Comparison of ENCODE assay signal across 9 cellular contexts in genomic region chr1:243471754-243472725, GRCh38.
A peak's percentile ranks its signal among the peaks of the same experiment; 100 is the strongest.
DNase-seq lines count a peak whose midpoint lies in the region; ATAC-seq, FAIRE-seq and TF ChIP-seq lines count a peak whose summit lies in the region.
"Had no signal": no experiment of that assay in that cellular context is flagged by ENCODE, and none has a peak within 500 bp of the region (broad histone marks: within the 10 kb centered on the region; RNA-seq: fewer than 3 reads in every experiment).

No MANE protein-coding gene starts in this region.

- no peak overlapping the region for H3K4me3 ChIP-seq in H1 (ENCODE audit: extremely low read depth in 1 of 4, insufficient read depth in 2 of 4, low read depth in 3 of 4, low read length in 4 of 4)
- H3K4me3 ChIP-seq: SJSA1 had no signal

- no peaks in the 10 kb centered on the region for H3K79me1 ChIP-seq in H1 (ENCODE audit: low read depth, low read length)

- no peak overlapping the region for H2BK15ac ChIP-seq in H1 (ENCODE audit: low read length)

- CTCF ChIA-PET in H1 (lab: Charles Lee; ENCODE audit: partially characterized antibody): interaction anchor here (0.9 kb wide), 1 partner anchor 50 kb away, joined by 3 read pairs; no protein-coding TSS in a partner anchor

- no peaks in the 10 kb centered on the region for H3K36me3 ChIP-seq in H1 (ENCODE audit: control insufficient read depth in 2 of 4, insufficient read depth in 4 of 4, low read length in 3 of 4)
- H3K36me3 ChIP-seq: SJSA1 had no signal

- H2BK20ac ChIP-seq in H1 (ENCODE audit: low read length): no peak overlapping the region

- H2BK12ac ChIP-seq in H1 (ENCODE audit: low read depth, low read length): peak overlapping the region; percentile 1

- no peak overlapping the region for H4K5ac ChIP-seq in H1 (ENCODE audit: insufficient read length, low read depth, low read length)

- 0 out of 4 replicates have a peak overlapping the region, but pooled peaks of 1 of the 2 experiments have one; percentile 13 for H3K4me2 ChIP-seq in H1 (ENCODE audit: insufficient read depth in 1 of 2, low read depth in 2 of 2, low read length in 2 of 2)

- no peak overlapping the region for H3K18ac ChIP-seq in H1 (ENCODE audit: extremely low read depth, low read length)

- H2BK120ac ChIP-seq in H1 (replicated peaks; ENCODE audit: low read depth, low read length): peak overlapping the region; percentile 59

- TF ChIP-seq POLR2A in H1 (IDR thresholded peaks at IDR 0.05; ENCODE audit: control extremely low read depth in 1 of 2, low read depth in 2 of 2, low read length in 2 of 2): no peak

- no peak for TF ChIP-seq RAD21 in H1 (IDR thresholded peaks at IDR 0.05 in 1 of 2, conservative IDR thresholded peaks at IDR 0.05 in 1 of 2; ENCODE audit: low read depth in 2 of 2, low read length in 2 of 2)

- POLR2A ChIA-PET in H1 (lab: Charles Lee; ENCODE audit: partially characterized antibody): no interaction called here

- no peaks in the 10 kb centered on the region for H3K9me3 ChIP-seq in H1 (ENCODE audit: insufficient read depth in 2 of 2, low read depth in 1 of 2, low read length in 1 of 2)
- H3K9me3 ChIP-seq: SJSA1 had no signal

- H3K79me2 ChIP-seq in H1 (ENCODE audit: control insufficient read depth in 1 of 2, insufficient read depth in 2 of 2, low read length in 2 of 2): no peaks in the 10 kb centered on the region

- FAIRE-seq in H1 (lab: Jason Lieb, UNC): no peak

- no peak overlapping the region for H4K91ac ChIP-seq in H1 (replicated peaks; ENCODE audit: insufficient read length, low read length)

- TF ChIP-seq EP300 in H1 (IDR thresholded peaks at IDR 0.05; ENCODE audit: borderline replicate concordance in 1 of 2, low read depth in 2 of 2, low read length in 2 of 2): no peak

- no peaks in the 10 kb centered on the region; a peak in 1 of 7 replicates for H3K27me3 ChIP-seq in H1 (replicated peaks in 1 of 4; ENCODE audit: control insufficient read depth in 3 of 4, extremely low read depth in 1 of 4, insufficient read depth in 3 of 4, low read length in 3 of 4)
- H3K27me3 ChIP-seq: SJSA1 had no signal

- H2AFZ ChIP-seq in H1 (ENCODE audit: low read length): no peak overlapping the region

- H3K4me1 ChIP-seq in H1 (replicated peaks in 1 of 4; ENCODE audit: control insufficient read depth in 3 of 4, insufficient read depth in 4 of 4, low read length in 3 of 4): peaks cover 17 to 44% (median 29%) of the 10 kb centered on the region in 4 experiments

- DNase-seq in ELR (ENCODE audit: low read depth) (peak; percentile 35), H1 (ENCODE audit: low read depth in 1 of 2, low spot score in 2 of 2) (no peak), DMS153 treated with DMSO at 0.1 percent for 48 hours (lab: John Stamatoyannopoulos, UW; ENCODE audit: unreplicated experiment) (no peak), NCI-H345 treated with DMSO at 0.1 percent for 48 hours (lab: John Stamatoyannopoulos, UW; ENCODE audit: unreplicated experiment) (no peak)
- no peak for DNase-seq in activated effector memory CD4-positive, alpha-beta T cell treated with anti-CD3 and anti-CD28 coated beads, Interleukin-2, amount 50 U/mL, for 16 hours

- H3K4ac ChIP-seq in H1 (replicated peaks; ENCODE audit: insufficient read length, low read depth, low read length): no peak overlapping the region

- ATAC-seq in GM21390 (IDR thresholded peaks at IDR 0.05; ENCODE audit: unreplicated experiment): peak; percentile 82
- ATAC-seq in HG03469 (IDR thresholded peaks at IDR 0.05; ENCODE audit: unreplicated experiment): peak; percentile 85
- no peak for ATAC-seq in HG03039 (IDR thresholded peaks at IDR 0.05; ENCODE audit: unreplicated experiment)

- no peak overlapping the region for H2AK5ac ChIP-seq in H1 (ENCODE audit: low read depth, low read length)

- H3K9ac ChIP-seq in H1 (replicated peaks in 1 of 4; ENCODE audit: extremely low read depth in 1 of 4, low read depth in 3 of 4, low read length in 3 of 4): no peak overlapping the region

- H2BK5ac ChIP-seq in H1 (ENCODE audit: low read depth, low read length): no peak overlapping the region

- 77% methylated on average over 3 of the region's 3 CpGs; no CpG with 5 or more reads in 1 of the 2 experiments for WGBS in H1 (ENCODE audit: extremely low coverage in 1 of 2, insufficient coverage in 1 of 2, insufficient read length in 1 of 2, insufficient replicate concordance in 2 of 2, low coverage in 1 of 2, low lambda C conversion rate in 2 of 2, missing lambda C conversion rate in 1 of 2), 2 experiments

- no peak overlapping the region for H3K14ac ChIP-seq in H1 (ENCODE audit: insufficient read length)

- H4K20me1 ChIP-seq in H1 (replicated peaks in 1 of 2; ENCODE audit: control insufficient read depth in 1 of 2, insufficient read depth in 2 of 2, low read length in 2 of 2): no peaks in the 10 kb centered on the region

- no peaks in the 10 kb centered on the region; the same call in 1 of the 2 replicates for H3K23me2 ChIP-seq in H1 (ENCODE audit: low read depth, low read length)

- no peak overlapping the region for H3K27ac ChIP-seq in H1 (ENCODE audit: low read depth, low read length)
- H3K27ac ChIP-seq: SJSA1 had no signal

- H4K8ac ChIP-seq in H1 (ENCODE audit: extremely low read depth, insufficient read depth, low read length): no peak overlapping the region

- H3K56ac ChIP-seq in H1 (replicated peaks; ENCODE audit: insufficient read length, low read depth, low read length): no peak overlapping the region

- H3K23ac ChIP-seq in H1 (ENCODE audit: insufficient read length): no peak overlapping the region

- TF ChIP-seq CTCF in H1 (IDR thresholded peaks at IDR 0.05; ENCODE audit: control extremely low read depth in 1 of 3, insufficient read depth in 1 of 3, low read depth in 1 of 3, low read length in 3 of 3): no peak

TF ChIP-seq in H1, 55 proteins besides CTCF, POLR2A, EP300 and RAD21:
- TF ChIP-seq HDAC6 (IDR thresholded peaks at IDR 0.05; ENCODE audit: low read depth, low read length) (no peak), PHF8 (conservative IDR thresholded peaks at IDR 0.05; ENCODE audit: low read depth, low read length) (no peak), GABPA (IDR thresholded peaks at IDR 0.05; ENCODE audit: borderline replicate concordance, insufficient read depth, low read length) (no peak), HDAC2 (IDR thresholded peaks at IDR 0.05; ENCODE audit: borderline replicate concordance in 1 of 2, low read depth in 2 of 2, low read length in 2 of 2) (no peak), RFX5 (IDR thresholded peaks at IDR 0.05; ENCODE audit: borderline replicate concordance, low read depth, low read length) (no peak), KDM5A (IDR thresholded peaks at IDR 0.05; ENCODE audit: low read length) (no peak), FOSL1 (IDR thresholded peaks at IDR 0.05; ENCODE audit: insufficient read depth, low read depth, low read length) (no peak), CHD2 (IDR thresholded peaks at IDR 0.05; ENCODE audit: low read length) (no peak), KDM4A (IDR thresholded peaks at IDR 0.05; ENCODE audit: low read depth, low read length, severe bottlenecking) (no peak)
